In the genomic region with DNA sequence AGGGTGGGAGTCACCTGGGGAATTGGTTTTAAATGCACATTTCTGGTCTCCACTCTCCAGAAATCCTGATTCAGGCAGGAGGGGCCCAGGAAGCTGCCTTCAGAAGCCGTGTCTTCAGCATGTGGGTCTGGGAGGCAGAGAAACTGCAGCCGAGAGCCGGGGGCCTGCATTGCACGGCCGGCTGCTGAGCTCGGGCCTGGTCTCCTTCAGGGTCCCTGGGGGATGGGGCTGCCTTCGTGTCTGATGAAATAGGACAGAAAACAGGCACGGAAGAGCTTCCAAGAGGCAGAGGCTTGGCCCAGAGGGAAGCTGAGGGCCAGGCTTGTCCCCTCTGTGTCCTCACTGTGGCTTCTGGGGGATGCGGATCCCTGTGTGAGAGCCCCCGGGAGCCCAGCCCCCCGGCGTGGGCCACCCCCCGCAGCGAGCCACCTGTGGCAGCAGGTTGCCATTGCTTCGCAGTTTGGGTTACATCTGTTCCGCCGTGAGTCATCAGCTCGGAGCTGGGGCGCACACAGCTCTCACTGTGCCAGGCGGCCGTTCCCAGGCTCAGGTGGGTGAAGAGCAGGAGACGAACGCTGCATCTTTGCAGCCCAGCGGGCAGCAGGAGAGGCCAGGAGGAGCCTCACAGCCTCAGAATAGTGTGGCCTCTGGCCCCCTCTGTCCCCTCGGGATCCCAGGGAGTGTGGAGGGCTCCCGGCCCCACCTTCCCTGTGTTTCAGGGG, we compare ENCODE assay signal across 16 cellular contexts.
A peak's percentile ranks its signal among the peaks of the same experiment; 100 is the strongest.
DNase-seq lines count a peak whose midpoint lies in the region; ATAC-seq, FAIRE-seq and TF ChIP-seq lines count a peak whose summit lies in the region.
"Had no signal": no experiment of that assay in that cellular context is flagged by ENCODE, and none has a peak within 500 bp of the region (broad histone marks: within the 10 kb centered on the region; RNA-seq: fewer than 3 reads in every experiment).

No MANE protein-coding gene starts in this region.

- peaks cover 4% of the 10 kb centered on the region for H3K9me1 ChIP-seq in K562 (ENCODE audit: control insufficient read depth, insufficient read depth, low read length)

- no peaks in the 10 kb centered on the region for H3K36me3 Mint-ChIP-seq in activated CD8-positive, alpha-beta T cell treated with anti-CD3 and anti-CD28 coated beads, Interleukin-2, amount 10 ng/mL, durations not matched to agents 7 days and 5 days (ENCODE audit: low read depth)

- no peak overlapping the region for H3K4ac ChIP-seq in mesendoderm (ENCODE audit: low read depth, low read length)

- DNase-seq in BE2C: peak; percentile 63
- DNase-seq in HT1080 (ENCODE audit: low read depth): peak; percentile 60
- DNase-seq in K562 (ENCODE audit: extremely low read depth in 1 of 4, low spot score in 3 of 4): no peak
- no peak for DNase-seq in mesendoderm
- no peak for DNase-seq in activated T-cell treated with anti-CD3 and anti-CD28 coated beads for 4 hours
- no peak for DNase-seq in activated CD8-positive, alpha-beta T cell treated with anti-CD3 and anti-CD28 coated beads, Interleukin-2, amount 10 ng/mL, durations not matched to agents 7 days and 5 days
- DNase-seq: EL, NCI-H1048, NCI-H1930, NCI-H526 had no signal

- H3K4me1 ChIP-seq in BE2C (no peaks in the 10 kb centered on the region), K562 (replicated peaks in 1 of 2; ENCODE audit: control insufficient read depth in 2 of 2, insufficient read depth in 2 of 2, low read length in 2 of 2) (no peaks in the 10 kb centered on the region; a peak in 1 of 5 replicates), mesendoderm (ENCODE audit: control insufficient read depth, low read depth, low read length) (no peaks in the 10 kb centered on the region)
- H3K4me1 ChIP-seq: SJCRH30 had no signal

- H3K23ac ChIP-seq in mesendoderm (ENCODE audit: low read length): no peak overlapping the region

- no peak overlapping the region for H2AK5ac ChIP-seq in mesendoderm (ENCODE audit: low read length)

- H3K9me3 ChIP-seq in BE2C (no peaks in the 10 kb centered on the region), K562 (replicated peaks; ENCODE audit: control insufficient read depth, insufficient read depth, low read depth, low read length) (no peaks in the 10 kb centered on the region)
- H3K9me3 ChIP-seq: SJCRH30 had no signal

- POLR2A ChIA-PET in K562 (lab: Yijun Ruan, JAX): no interaction called here
- POLR2A ChIA-PET in activated CD8-positive, alpha-beta T cell treated with anti-CD3 and anti-CD28 coated beads, Interleukin-2, amount 10 ng/mL, durations not matched to agents 7 days and 5 days (lab: Charles Lee): no interaction called here

- H4K5ac ChIP-seq in mesendoderm (ENCODE audit: low read length): no peak overlapping the region

- no peak for TF ChIP-seq CTCF in BE2C (IDR thresholded peaks at IDR 0.05; ENCODE audit: low read depth, low read length)
- no peak for TF ChIP-seq CTCF in K562 (IDR thresholded peaks at IDR 0.05 in 2 of 3, conservative IDR thresholded peaks at IDR 0.05 in 1 of 3; ENCODE audit: insufficient read depth in 2 of 3, low read depth in 1 of 3, low read length in 3 of 3)

- H3K27ac ChIP-seq in K562 (ENCODE audit: extremely low read depth, low read depth, low read length) (no peak overlapping the region), mesendoderm (ENCODE audit: low read depth, low read length) (no peak overlapping the region)
- H3K27ac ChIP-seq: RWPE1, SJCRH30 had no signal

- H2BK120ac ChIP-seq in mesendoderm (ENCODE audit: low read depth, low read length): no peak overlapping the region

- H3K79me1 ChIP-seq in mesendoderm (ENCODE audit: low read length): no peaks in the 10 kb centered on the region

- intact Hi-C loops in K562 (cut with micrococcal nuclease): no loop called here

- H3K4me1 Mint-ChIP-seq in activated CD8-positive, alpha-beta T cell treated with anti-CD3 and anti-CD28 coated beads, Interleukin-2, amount 10 ng/mL, durations not matched to agents 7 days and 5 days (ENCODE audit: low read depth): no peaks in the 10 kb centered on the region
- H3K4me1 Mint-ChIP-seq: B cell had no signal

- ATAC-seq in K562: peak; percentile 16; the same call in 1 of the 3 replicates
- no peak for ATAC-seq in activated CD4-positive, CD25-positive, alpha-beta regulatory T cell treated with anti-CD3 and anti-CD28 coated beads, Interleukin-2, amount 50 U/mL, for 24 hours
- no peak for ATAC-seq in activated CD8-positive, alpha-beta T cell treated with anti-CD3 and anti-CD28 coated beads, Interleukin-2, amount 10 ng/mL, durations not matched to agents 7 days and 5 days
- no peak for ATAC-seq in GM21528 (IDR thresholded peaks at IDR 0.05; ENCODE audit: low FRiP score, unreplicated experiment)

- no peak overlapping the region for H2BK5ac ChIP-seq in mesendoderm (ENCODE audit: low read length)

- no peak overlapping the region for H4K8ac ChIP-seq in mesendoderm (ENCODE audit: low read depth, low read length)

- no peak for TF ChIP-seq POLR2A in K562 (conservative IDR thresholded peaks at IDR 0.05)

- no peak overlapping the region for H3K4me3 Mint-ChIP-seq in activated CD8-positive, alpha-beta T cell treated with anti-CD3 and anti-CD28 coated beads, Interleukin-2, amount 10 ng/mL, durations not matched to agents 7 days and 5 days
- H3K4me3 Mint-ChIP-seq: B cell had no signal

- WGBS in K562 (ENCODE audit: insufficient coverage, low coverage, missing lambda C conversion rate): 2% methylated on average over 22 of the region's 26 CpGs
- no CpG with 5 or more reads among the region's 26 CpGs for WGBS in mesendoderm (ENCODE audit: extremely low coverage, insufficient coverage, low lambda C conversion rate)

- FAIRE-seq in K562 (lab: Jason Lieb, UNC): no peak
- FAIRE-seq: HTR-8/SVneo had no signal

- H3K27ac Mint-ChIP-seq in activated CD8-positive, alpha-beta T cell treated with anti-CD3 and anti-CD28 coated beads, Interleukin-2, amount 10 ng/mL, durations not matched to agents 7 days and 5 days: no peak overlapping the region
- H3K27ac Mint-ChIP-seq: B cell had no signal

- no peak overlapping the region for H2BK15ac ChIP-seq in mesendoderm (replicated peaks; ENCODE audit: low read depth)

- no peak for TF ChIP-seq EP300 in K562 (IDR thresholded peaks at IDR 0.05; ENCODE audit: low read length)

- no peaks in the 10 kb centered on the region for H3K27me3 Mint-ChIP-seq in activated CD8-positive, alpha-beta T cell treated with anti-CD3 and anti-CD28 coated beads, Interleukin-2, amount 10 ng/mL, durations not matched to agents 7 days and 5 days (ENCODE audit: low read depth)
- H3K27me3 Mint-ChIP-seq: B cell had no signal

- no peak overlapping the region for H3K18ac ChIP-seq in mesendoderm (ENCODE audit: low read length)

- CTCF ChIA-PET in K562 (lab: Yijun Ruan, JAX; ENCODE audit: low intra/inter-chr PET ratio): no interaction called here
- CTCF ChIA-PET in activated CD8-positive, alpha-beta T cell treated with anti-CD3 and anti-CD28 coated beads, Interleukin-2, amount 10 ng/mL, durations not matched to agents 7 days and 5 days (lab: Charles Lee): no interaction called here

- no peak overlapping the region for H2AFZ ChIP-seq in K562 (ENCODE audit: low read depth, low read length)

- H3K56ac ChIP-seq in mesendoderm (ENCODE audit: low read length): peak overlapping the region; percentile 3

- in situ Hi-C loops in K562 (cut with MboI): no loop called here

- H3K27me3 ChIP-seq in BE2C: no peaks in the 10 kb centered on the region
- H3K27me3 ChIP-seq in K562 (ENCODE audit: control insufficient read depth in 2 of 2, insufficient read depth in 2 of 2, low read length in 2 of 2): peaks cover 0 to 66% of the 10 kb centered on the region in 2 experiments; a peak in 3 of 5 replicates
- no peaks in the 10 kb centered on the region for H3K27me3 ChIP-seq in mesendoderm (ENCODE audit: insufficient read depth, low read length, poor library complexity)

- H3K9ac ChIP-seq in K562 (ENCODE audit: insufficient read depth in 1 of 2, low read depth in 2 of 2, low read length in 2 of 2) (no peak overlapping the region), mesendoderm (ENCODE audit: low read length) (no peak overlapping the region)

- H3K4me2 ChIP-seq in K562 (ENCODE audit: insufficient read depth, low read length) (no peak overlapping the region), mesendoderm (ENCODE audit: low read length) (no peak overlapping the region)

- no peak overlapping the region for H3K4me3 ChIP-seq in BE2C (ENCODE audit: low read depth, low read length)
- H3K4me3 ChIP-seq in K562: no peak overlapping the region
- H3K4me3 ChIP-seq in mesendoderm (ENCODE audit: low read length): no peak overlapping the region
- H3K4me3 ChIP-seq: SJCRH30 had no signal

- TF ChIP-seq RAD21 in K562 (CRISPR knock-in tag; conservative IDR thresholded peaks at IDR 0.05 in 1 of 2, IDR thresholded peaks at IDR 0.05 in 1 of 2): no peak

- peaks cover 5% of the 10 kb centered on the region for H4K20me1 ChIP-seq in K562 (replicated peaks; ENCODE audit: control insufficient read depth, insufficient read depth, low read length)

- no peaks in the 10 kb centered on the region for H3K36me3 ChIP-seq in BE2C
- H3K36me3 ChIP-seq in K562 (ENCODE audit: control insufficient read depth, insufficient read depth, low read length): no peaks in the 10 kb centered on the region
- H3K36me3 ChIP-seq in mesendoderm (ENCODE audit: control insufficient read depth, insufficient read depth, low read length): no peaks in the 10 kb centered on the region
- H3K36me3 ChIP-seq: SJCRH30 had no signal

- H3K9me3 Mint-ChIP-seq in activated CD8-positive, alpha-beta T cell treated with anti-CD3 and anti-CD28 coated beads, Interleukin-2, amount 10 ng/mL, durations not matched to agents 7 days and 5 days (ENCODE audit: insufficient read depth): no peaks in the 10 kb centered on the region

- H3K79me2 ChIP-seq in K562 (ENCODE audit: control insufficient read depth, insufficient read depth, low read length): no peaks in the 10 kb centered on the region
- H3K79me2 ChIP-seq in mesendoderm (ENCODE audit: control insufficient read depth, insufficient read depth, low read length): no peaks in the 10 kb centered on the region

- BruUV-seq in K562 (replicated peaks; lab: Mats Ljungman, UMichigan): no TSS peak

Comparison
In these comparisons a context has a peak if more than half of its experiments do, and no peak if none do; other contexts are left out.
1. DNase-seq: peak in BE2C (single experiment) and HT1080 (single experiment); none in K562 (0 of 4), mesendoderm (single experiment), activated T-cell treated with anti-CD3 and anti-CD28 coated beads for 4 hours (single experiment) and activated CD8-positive, alpha-beta T cell treated with anti-CD3 and anti-CD28 coated beads, Interleukin-2, amount 10 ng/mL, durations not matched to agents 7 days and 5 days (single experiment).